Comparison of ENCODE assay signal across 1 cellular context in the genomic region with DNA sequence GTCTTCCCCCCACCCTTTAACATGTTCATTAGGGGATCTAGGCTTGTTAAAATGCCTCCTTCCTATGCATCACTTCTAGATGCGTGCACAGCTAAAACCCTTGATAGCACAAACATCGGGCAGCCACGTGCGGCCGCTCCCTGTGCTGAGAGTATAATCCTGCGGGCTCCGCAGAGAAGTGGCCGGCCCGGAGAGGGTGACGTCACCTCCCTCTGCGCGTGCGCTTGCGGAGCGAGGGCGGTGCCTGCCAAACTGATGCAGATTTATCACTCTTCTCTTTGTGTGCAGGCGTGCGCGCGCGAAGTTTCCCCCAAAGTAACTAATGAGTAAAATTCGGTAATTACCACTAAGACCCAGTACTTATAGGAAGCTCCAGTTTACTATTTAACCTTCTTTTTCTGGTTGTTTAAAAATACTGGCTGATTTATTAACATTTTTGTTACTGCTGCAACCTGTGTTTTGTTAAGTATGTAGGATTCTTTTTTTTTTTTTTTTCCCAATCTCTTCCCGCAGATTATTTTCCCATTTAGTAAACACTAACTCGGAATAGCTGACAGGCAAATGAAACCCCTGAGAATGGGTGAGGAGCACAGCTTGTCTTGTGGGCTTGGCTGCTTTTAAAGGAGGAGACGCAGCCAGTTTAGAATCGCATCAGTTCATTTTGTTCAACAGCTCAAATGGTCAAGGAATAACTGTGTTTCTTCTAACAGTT.
TF ChIP-seq lines count a peak whose summit lies in the region.

No MANE protein-coding gene starts in this region.

TF ChIP-seq in K562, 482 proteins besides CTCF, POLR2A, EP300 and RAD21 (continued from another document and continues in another):
- TF ChIP-seq TSC22D4 (tag; IDR thresholded peaks at IDR 0.05), result no peak
- TF ChIP-seq PHF21A (IDR thresholded peaks at IDR 0.05; ENCODE audit: borderline replicate concordance, low read depth), result no peak
- TF ChIP-seq IFI16 (CRISPR knock-in tag; IDR thresholded peaks at IDR 0.05), result no peak
- no peak for TF ChIP-seq SMAD2 (IDR thresholded peaks at IDR 0.05; ENCODE audit: low read depth, low read length)
- TF ChIP-seq NR2C1 (IDR thresholded peaks at IDR 0.05), result no peak
- no peak for TF ChIP-seq NR2C1 (tag; IDR thresholded peaks at IDR 0.05)
- TF ChIP-seq, protein P1, sequence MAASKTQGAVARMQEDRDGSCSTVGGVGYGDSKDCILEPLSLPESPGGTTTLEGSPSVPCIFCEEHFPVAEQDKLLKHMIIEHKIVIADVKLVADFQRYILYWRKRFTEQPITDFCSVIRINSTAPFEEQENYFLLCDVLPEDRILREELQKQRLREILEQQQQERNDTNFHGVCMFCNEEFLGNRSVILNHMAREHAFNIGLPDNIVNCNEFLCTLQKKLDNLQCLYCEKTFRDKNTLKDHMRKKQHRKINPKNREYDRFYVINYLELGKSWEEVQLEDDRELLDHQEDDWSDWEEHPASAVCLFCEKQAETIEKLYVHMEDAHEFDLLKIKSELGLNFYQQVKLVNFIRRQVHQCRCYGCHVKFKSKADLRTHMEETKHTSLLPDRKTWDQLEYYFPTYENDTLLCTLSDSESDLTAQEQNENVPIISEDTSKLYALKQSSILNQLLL (CRISPR knock-in tag; IDR thresholded peaks at IDR 0.05; ENCODE audit: borderline replicate concordance), result no peak
- TF ChIP-seq, protein P2, sequence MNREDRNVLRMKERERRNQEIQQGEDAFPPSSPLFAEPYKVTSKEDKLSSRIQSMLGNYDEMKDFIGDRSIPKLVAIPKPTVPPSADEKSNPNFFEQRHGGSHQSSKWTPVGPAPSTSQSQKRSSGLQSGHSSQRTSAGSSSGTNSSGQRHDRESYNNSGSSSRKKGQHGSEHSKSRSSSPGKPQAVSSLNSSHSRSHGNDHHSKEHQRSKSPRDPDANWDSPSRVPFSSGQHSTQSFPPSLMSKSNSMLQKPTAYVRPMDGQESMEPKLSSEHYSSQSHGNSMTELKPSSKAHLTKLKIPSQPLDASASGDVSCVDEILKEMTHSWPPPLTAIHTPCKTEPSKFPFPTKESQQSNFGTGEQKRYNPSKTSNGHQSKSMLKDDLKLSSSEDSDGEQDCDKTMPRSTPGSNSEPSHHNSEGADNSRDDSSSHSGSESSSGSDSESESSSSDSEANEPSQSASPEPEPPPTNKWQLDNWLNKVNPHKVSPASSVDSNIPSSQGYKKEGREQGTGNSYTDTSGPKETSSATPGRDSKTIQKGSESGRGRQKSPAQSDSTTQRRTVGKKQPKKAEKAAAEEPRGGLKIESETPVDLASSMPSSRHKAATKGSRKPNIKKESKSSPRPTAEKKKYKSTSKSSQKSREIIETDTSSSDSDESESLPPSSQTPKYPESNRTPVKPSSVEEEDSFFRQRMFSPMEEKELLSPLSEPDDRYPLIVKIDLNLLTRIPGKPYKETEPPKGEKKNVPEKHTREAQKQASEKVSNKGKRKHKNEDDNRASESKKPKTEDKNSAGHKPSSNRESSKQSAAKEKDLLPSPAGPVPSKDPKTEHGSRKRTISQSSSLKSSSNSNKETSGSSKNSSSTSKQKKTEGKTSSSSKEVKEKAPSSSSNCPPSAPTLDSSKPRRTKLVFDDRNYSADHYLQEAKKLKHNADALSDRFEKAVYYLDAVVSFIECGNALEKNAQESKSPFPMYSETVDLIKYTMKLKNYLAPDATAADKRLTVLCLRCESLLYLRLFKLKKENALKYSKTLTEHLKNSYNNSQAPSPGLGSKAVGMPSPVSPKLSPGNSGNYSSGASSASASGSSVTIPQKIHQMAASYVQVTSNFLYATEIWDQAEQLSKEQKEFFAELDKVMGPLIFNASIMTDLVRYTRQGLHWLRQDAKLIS (CRISPR knock-in tag; IDR thresholded peaks at IDR 0.05), result no peak
- peak in 1 of 2 experiments; percentile 64; a peak in 1 of 4 replicates for TF ChIP-seq RCOR1 (IDR thresholded peaks at IDR 0.05; ENCODE audit: borderline replicate concordance in 1 of 2, low read depth in 2 of 2, low read length in 2 of 2)
- TF ChIP-seq, protein P3, sequence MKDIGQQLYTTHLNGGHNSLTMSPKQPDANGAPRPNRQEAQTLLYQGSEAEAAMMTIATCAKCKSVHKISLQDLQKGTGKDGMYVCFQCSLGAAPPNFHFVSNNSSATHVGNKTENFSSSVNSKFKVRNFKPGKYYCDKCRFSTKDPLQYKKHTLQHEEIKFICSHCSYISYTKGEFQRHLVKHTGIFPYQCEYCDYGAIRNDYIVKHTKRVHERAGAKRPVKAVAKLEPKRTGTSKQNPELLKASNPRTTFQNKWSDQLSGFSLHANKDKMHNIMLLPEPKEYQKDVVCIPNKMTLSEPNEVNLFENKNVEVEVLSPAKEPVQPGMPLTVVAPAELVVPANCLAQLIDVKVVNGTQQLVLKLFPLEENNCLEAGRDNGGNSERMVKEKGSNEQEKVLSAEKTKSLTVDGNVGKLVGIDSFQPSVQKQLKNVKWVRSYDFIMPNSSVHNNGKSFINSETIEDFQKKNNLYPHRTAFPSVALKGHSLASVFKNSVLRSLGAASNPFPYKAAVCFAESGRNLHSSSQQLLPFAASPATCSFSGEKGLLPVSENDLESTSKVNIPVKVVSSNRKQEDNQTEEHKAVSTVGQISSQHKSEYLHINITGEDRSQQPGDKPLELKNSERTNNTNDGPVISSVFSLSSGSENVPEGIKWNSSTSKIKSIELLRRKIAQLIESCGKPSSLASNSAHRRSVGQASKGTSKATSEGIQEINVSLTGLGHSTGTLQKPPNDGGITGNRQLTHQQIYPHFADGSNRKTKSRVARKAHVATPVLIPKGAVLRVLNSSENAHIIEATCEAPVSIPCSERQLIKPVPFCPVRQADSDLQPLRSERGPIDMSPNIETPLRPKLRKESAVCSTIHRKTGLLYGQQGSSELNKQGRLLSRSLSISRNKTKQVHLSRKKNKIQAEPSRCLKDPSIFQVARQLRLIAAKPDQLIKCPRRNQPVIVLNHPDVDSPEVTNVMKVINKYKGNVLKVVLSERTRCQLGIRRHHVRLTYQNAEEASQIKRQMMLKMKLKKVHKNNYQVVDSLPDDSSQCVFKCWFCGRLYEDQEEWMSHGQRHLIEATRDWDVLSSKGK (CRISPR knock-in tag; IDR thresholded peaks at IDR 0.05), result no peak
- no peak for TF ChIP-seq RBM14 (IDR thresholded peaks at IDR 0.05; ENCODE audit: borderline replicate concordance, insufficient read depth, low read depth, low read length)
- TF ChIP-seq HMG20A (CRISPR knock-in tag; conservative IDR thresholded peaks at IDR 0.05), result no peak
- 0 out of 2 replicates have a peak, but pooled peaks have one; percentile 34 for TF ChIP-seq POLR2AphosphoS5 (IDR thresholded peaks at IDR 0.05; ENCODE audit: control insufficient read depth, insufficient read depth, low read depth, low read length)
- no peak for TF ChIP-seq WHSC1 (IDR thresholded peaks at IDR 0.05; ENCODE audit: low read length)
- peak; percentile 97 for TF ChIP-seq JUN (IDR thresholded peaks at IDR 0.05; ENCODE audit: borderline replicate concordance, low read depth, low read length)
- no peak for TF ChIP-seq JUN (CRISPR knock-in tag; IDR thresholded peaks at IDR 0.05; ENCODE audit: borderline replicate concordance)
- TF ChIP-seq NCOA2 (IDR thresholded peaks at IDR 0.05; ENCODE audit: partially characterized antibody in 2 of 2), result no peak
- TF ChIP-seq, protein P4, sequence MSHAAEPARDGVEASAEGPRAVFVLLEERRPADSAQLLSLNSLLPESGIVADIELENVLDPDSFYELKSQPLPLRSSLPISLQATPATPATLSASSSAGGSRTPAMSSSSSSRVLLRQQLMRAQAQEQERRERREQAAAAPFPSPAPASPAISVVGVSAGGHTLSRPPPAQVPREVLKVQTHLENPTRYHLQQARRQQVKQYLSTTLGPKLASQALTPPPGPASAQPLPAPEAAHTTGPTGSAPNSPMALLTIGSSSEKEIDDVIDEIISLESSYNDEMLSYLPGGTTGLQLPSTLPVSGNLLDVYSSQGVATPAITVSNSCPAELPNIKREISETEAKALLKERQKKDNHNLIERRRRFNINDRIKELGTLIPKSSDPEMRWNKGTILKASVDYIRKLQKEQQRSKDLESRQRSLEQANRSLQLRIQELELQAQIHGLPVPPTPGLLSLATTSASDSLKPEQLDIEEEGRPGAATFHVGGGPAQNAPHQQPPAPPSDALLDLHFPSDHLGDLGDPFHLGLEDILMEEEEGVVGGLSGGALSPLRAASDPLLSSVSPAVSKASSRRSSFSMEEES (CRISPR knock-in tag; IDR thresholded peaks at IDR 0.05), result no peak
- 0 out of 2 replicates have a peak, but pooled peaks have one; percentile 41 for TF ChIP-seq NBN (IDR thresholded peaks at IDR 0.05; ENCODE audit: low read depth)
- TF ChIP-seq NR3C1 (CRISPR knock-in tag; IDR thresholded peaks at IDR 0.05), result no peak
- TF ChIP-seq, protein P5, sequence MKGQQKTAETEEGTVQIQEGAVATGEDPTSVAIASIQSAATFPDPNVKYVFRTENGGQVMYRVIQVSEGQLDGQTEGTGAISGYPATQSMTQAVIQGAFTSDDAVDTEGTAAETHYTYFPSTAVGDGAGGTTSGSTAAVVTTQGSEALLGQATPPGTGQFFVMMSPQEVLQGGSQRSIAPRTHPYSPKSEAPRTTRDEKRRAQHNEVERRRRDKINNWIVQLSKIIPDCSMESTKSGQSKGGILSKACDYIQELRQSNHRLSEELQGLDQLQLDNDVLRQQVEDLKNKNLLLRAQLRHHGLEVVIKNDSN (CRISPR knock-in tag; IDR thresholded peaks at IDR 0.05), result peak; percentile 45; the same call in 1 of the 2 replicates
- TF ChIP-seq, protein P6, sequence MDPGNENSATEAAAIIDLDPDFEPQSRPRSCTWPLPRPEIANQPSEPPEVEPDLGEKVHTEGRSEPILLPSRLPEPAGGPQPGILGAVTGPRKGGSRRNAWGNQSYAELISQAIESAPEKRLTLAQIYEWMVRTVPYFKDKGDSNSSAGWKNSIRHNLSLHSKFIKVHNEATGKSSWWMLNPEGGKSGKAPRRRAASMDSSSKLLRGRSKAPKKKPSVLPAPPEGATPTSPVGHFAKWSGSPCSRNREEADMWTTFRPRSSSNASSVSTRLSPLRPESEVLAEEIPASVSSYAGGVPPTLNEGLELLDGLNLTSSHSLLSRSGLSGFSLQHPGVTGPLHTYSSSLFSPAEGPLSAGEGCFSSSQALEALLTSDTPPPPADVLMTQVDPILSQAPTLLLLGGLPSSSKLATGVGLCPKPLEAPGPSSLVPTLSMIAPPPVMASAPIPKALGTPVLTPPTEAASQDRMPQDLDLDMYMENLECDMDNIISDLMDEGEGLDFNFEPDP (CRISPR knock-in tag; IDR thresholded peaks at IDR 0.05), result no peak
- no peak for TF ChIP-seq FOXA1 (IDR thresholded peaks at IDR 0.05; ENCODE audit: borderline replicate concordance)
- TF ChIP-seq ZNF766 (CRISPR knock-in tag; conservative IDR thresholded peaks at IDR 0.05), result no peak
- no peak for TF ChIP-seq DMBX1 (CRISPR knock-in tag; IDR thresholded peaks at IDR 0.05; ENCODE audit: borderline replicate concordance)
- TF ChIP-seq, protein P7, sequence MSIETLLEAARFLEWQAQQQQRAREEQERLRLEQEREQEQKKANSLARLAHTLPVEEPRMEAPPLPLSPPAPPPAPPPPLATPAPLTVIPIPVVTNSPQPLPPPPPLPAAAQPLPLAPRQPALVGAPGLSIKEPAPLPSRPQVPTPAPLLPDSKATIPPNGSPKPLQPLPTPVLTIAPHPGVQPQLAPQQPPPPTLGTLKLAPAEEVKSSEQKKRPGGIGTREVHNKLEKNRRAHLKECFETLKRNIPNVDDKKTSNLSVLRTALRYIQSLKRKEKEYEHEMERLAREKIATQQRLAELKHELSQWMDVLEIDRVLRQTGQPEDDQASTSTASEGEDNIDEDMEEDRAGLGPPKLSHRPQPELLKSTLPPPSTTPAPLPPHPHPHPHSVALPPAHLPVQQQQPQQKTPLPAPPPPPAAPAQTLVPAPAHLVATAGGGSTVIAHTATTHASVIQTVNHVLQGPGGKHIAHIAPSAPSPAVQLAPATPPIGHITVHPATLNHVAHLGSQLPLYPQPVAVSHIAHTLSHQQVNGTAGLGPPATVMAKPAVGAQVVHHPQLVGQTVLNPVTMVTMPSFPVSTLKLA (conservative IDR thresholded peaks at IDR 0.05), result peak; percentile 79 to 87
- peak; percentile 72 for TF ChIP-seq RBFOX2 (IDR thresholded peaks at IDR 0.05; ENCODE audit: low read depth, low read length)
- TF ChIP-seq, protein P8, sequence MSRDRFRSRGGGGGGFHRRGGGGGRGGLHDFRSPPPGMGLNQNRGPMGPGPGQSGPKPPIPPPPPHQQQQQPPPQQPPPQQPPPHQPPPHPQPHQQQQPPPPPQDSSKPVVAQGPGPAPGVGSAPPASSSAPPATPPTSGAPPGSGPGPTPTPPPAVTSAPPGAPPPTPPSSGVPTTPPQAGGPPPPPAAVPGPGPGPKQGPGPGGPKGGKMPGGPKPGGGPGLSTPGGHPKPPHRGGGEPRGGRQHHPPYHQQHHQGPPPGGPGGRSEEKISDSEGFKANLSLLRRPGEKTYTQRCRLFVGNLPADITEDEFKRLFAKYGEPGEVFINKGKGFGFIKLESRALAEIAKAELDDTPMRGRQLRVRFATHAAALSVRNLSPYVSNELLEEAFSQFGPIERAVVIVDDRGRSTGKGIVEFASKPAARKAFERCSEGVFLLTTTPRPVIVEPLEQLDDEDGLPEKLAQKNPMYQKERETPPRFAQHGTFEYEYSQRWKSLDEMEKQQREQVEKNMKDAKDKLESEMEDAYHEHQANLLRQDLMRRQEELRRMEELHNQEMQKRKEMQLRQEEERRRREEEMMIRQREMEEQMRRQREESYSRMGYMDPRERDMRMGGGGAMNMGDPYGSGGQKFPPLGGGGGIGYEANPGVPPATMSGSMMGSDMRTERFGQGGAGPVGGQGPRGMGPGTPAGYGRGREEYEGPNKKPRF (IDR thresholded peaks at IDR 0.05; ENCODE audit: low read depth, low read length), result no peak
- TF ChIP-seq, protein P9, sequence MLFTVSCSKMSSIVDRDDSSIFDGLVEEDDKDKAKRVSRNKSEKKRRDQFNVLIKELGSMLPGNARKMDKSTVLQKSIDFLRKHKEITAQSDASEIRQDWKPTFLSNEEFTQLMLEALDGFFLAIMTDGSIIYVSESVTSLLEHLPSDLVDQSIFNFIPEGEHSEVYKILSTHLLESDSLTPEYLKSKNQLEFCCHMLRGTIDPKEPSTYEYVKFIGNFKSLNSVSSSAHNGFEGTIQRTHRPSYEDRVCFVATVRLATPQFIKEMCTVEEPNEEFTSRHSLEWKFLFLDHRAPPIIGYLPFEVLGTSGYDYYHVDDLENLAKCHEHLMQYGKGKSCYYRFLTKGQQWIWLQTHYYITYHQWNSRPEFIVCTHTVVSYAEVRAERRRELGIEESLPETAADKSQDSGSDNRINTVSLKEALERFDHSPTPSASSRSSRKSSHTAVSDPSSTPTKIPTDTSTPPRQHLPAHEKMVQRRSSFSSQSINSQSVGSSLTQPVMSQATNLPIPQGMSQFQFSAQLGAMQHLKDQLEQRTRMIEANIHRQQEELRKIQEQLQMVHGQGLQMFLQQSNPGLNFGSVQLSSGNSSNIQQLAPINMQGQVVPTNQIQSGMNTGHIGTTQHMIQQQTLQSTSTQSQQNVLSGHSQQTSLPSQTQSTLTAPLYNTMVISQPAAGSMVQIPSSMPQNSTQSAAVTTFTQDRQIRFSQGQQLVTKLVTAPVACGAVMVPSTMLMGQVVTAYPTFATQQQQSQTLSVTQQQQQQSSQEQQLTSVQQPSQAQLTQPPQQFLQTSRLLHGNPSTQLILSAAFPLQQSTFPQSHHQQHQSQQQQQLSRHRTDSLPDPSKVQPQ (CRISPR knock-in tag; IDR thresholded peaks at IDR 0.05; ENCODE audit: borderline replicate concordance), result no peak
- TF ChIP-seq SUPT5H (IDR thresholded peaks at IDR 0.05), result no peak
